29 cellular contexts compared by ENCODE assay signal in genomic region chr2:7440985-7441384, GRCh38.
"Had no signal": no experiment of that assay in that cellular context is flagged by ENCODE, and none has a peak within 500 bp of the region (broad histone marks: within the 10 kb centered on the region; RNA-seq: fewer than 3 reads in every experiment).

No MANE protein-coding gene starts in this region.

- H3K4me3 ChIP-seq: adrenal gland, body of pancreas, gastrocnemius medialis, mucosa of descending colon, ovary, right lobe of liver, uterus had no signal

- ATAC-seq: activated CD4-positive, CD25-positive, alpha-beta regulatory T cell treated with anti-CD3 and anti-CD28 coated beads, Interleukin-2, amount 50 U/mL, for 24 hours; activated T-helper 17 cell treated with anti-CD3 and anti-CD28 coated beads, Interleukin-2, amount 50 U/mL, for 72 hours; body of pancreas; gastrocnemius medialis; left cardiac atrium; left ventricle myocardium superior; mucosa of descending colon; right lobe of liver; SK-N-SH treated with all-trans-retinoic acid at 6 μM for 48 hours; stimulated activated naive CD8-positive, alpha-beta T cell treated with anti-CD3 and anti-CD28 coated beads, Interleukin-15, Interleukin-2, amounts not matched to agents 100 U/mL and 50 U/mL, for 24 hours; T-helper 17 cell had no signal

- H3K4me3 Mint-ChIP-seq: activated naive CD4-positive, alpha-beta T cell treated with anti-CD3 and anti-CD28 coated beads, Interleukin-2, amount 50 U/mL, for 24 hours; activated T-helper 17 cell treated with anti-CD3 and anti-CD28 coated beads, Interleukin-2, amount 50 U/mL, for 72 hours; nephron progenitor cell; T-helper 17 cell; type B pancreatic cell had no signal

- H3K36me3 ChIP-seq: adrenal gland, gastrocnemius medialis, ovary, right lobe of liver, uterus, WERI-Rb-1 had no signal

- H3K27ac Mint-ChIP-seq: activated naive CD4-positive, alpha-beta T cell treated with anti-CD3 and anti-CD28 coated beads, Interleukin-2, amount 50 U/mL, for 24 hours; activated T-helper 17 cell treated with anti-CD3 and anti-CD28 coated beads, Interleukin-2, amount 50 U/mL, for 72 hours; nephron progenitor cell; progenitor cell of endocrine pancreas; T-helper 17 cell; type B pancreatic cell had no signal

- H3K27me3 Mint-ChIP-seq: activated naive CD4-positive, alpha-beta T cell treated with anti-CD3 and anti-CD28 coated beads, Interleukin-2, amount 50 U/mL, for 24 hours; T-helper 17 cell had no signal

- H3K27ac ChIP-seq: adrenal gland, body of pancreas, gastrocnemius medialis, ovary, right lobe of liver, uterus, WERI-Rb-1 had no signal

- H3K36me3 Mint-ChIP-seq: type B pancreatic cell had no signal

- H3K27me3 ChIP-seq: body of pancreas, gastrocnemius medialis, ovary, right lobe of liver, uterus had no signal

- DNase-seq: adrenal gland; aorta; body of pancreas; dermis blood vessel endothelial cell; effector CD8-positive, alpha-beta T cell; erythroblast; gastrocnemius medialis; glutamatergic neuron; islet precursor cell; left cardiac atrium; left ventricle myocardium superior; mucosa of descending colon; nephron progenitor cell; ovary; right lobe of liver; stimulated activated CD4-positive, alpha-beta T cell treated with anti-CD3 and anti-CD28 coated beads, Interleukin-2, amount 100 ng/mL, for 48 hours; stimulated activated naive CD8-positive, alpha-beta T cell treated with anti-CD3 and anti-CD28 coated beads, Interleukin-15, Interleukin-2, amounts not matched to agents 100 U/mL and 50 U/mL, for 24 hours; substantia nigra; T-helper 17 cell; T1000; uterus; WERI-Rb-1 had no signal

- H3K9me3 ChIP-seq: adrenal gland, body of pancreas, gastrocnemius medialis, mucosa of descending colon, ovary, right lobe of liver, uterus had no signal

- FAIRE-seq: colon had no signal

- H3K9me3 Mint-ChIP-seq: type B pancreatic cell had no signal

- H3K4me1 ChIP-seq: adrenal gland, body of pancreas, gastrocnemius medialis, right lobe of liver, uterus had no signal
